In the genomic region with DNA sequence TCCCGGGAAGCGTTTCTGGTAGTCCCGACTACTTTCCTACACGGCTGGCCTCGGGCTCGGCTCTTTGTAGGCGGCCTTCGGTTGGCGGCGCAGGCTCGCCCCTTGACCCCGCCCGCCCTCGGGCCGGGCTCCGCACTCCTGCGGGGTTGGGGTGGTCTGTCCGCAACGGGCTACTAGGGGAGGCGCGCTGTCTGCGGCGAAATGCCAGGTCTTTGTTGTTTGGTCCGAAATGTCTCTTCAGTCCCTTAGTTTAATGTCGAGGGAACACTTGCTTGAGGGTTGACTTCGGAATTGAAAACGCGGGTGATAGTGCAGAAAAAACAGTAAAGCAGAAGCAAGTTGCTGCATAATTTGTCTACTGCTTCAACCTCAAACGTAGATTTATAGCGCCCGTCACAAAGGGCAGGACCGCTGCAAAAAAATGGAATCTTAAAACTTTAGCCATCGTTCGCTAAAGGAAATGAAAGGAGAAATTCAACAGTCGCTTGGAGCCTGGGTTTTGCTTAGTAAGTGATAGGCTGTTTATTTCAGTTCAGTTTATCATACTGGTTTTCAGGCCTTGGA, we compare ENCODE assay signal across 8 cellular contexts. TPM values are rescaled to one million over a fixed set of nuclear protein-coding genes. Genes with fewer than 3 reads are reported as not detected.
DNase-seq lines count a peak whose midpoint lies in the region; ATAC-seq and TF ChIP-seq lines count a peak whose summit lies in the region.

No MANE protein-coding gene starts in this region.

- TF ChIP-seq CTCF in WI38 (IDR thresholded peaks at IDR 0.05; ENCODE audit: low read depth, low read length) = no peak
- TF ChIP-seq CTCF in left ventricle myocardium inferior (IDR thresholded peaks at IDR 0.05; ENCODE audit: borderline replicate concordance) = no peak
- no peak for TF ChIP-seq CTCF in gastrocnemius medialis (IDR thresholded peaks at IDR 0.05 in 4 of 5, conservative IDR thresholded peaks at IDR 0.05 in 1 of 5)

- H3K36me3 ChIP-seq in left ventricle myocardium inferior (peaks cover 18% of the 10 kb centered on the region), gastrocnemius medialis (peaks cover 0 to 21% of the 10 kb centered on the region in 2 donors)

- in situ Hi-C loops in gastrocnemius medialis (cut with MboI; ENCODE audit: low sequenced_read_pairs in 4 of 4) = no loop called here

- DNase-seq in DMS 273 (lab: John Stamatoyannopoulos, UW; ENCODE audit: unreplicated experiment) (peak; percentile 68), left ventricle myocardium inferior (no peak), gastrocnemius medialis (no peak), NCI-H748 (lab: John Stamatoyannopoulos, UW; ENCODE audit: unreplicated experiment) (no peak), ureter (ENCODE audit: low spot score) (no peak)

- H3K27me3 ChIP-seq in left ventricle myocardium inferior (ENCODE audit: low read depth) (no peaks in the 10 kb centered on the region), gastrocnemius medialis (no peaks in the 10 kb centered on the region)

- peak overlapping the region; percentile 80 for H3K4me3 ChIP-seq in WI38 (ENCODE audit: low read depth, low read length)
- peak overlapping the region; percentile 79 for H3K4me3 ChIP-seq in left ventricle myocardium inferior
- peak overlapping the region; percentile 90 to 95 (median 92) for H3K4me3 ChIP-seq in gastrocnemius medialis

- H3K4me1 ChIP-seq in left ventricle myocardium inferior (peaks cover 81% of the 10 kb centered on the region), gastrocnemius medialis (peaks cover 33 to 37% of the 10 kb centered on the region in 2 donors)

- H3K27ac ChIP-seq in left ventricle myocardium inferior (replicated peaks) (peak overlapping the region; percentile 93), gastrocnemius medialis (peak overlapping the region; percentile 89 to 95 (median 94))

- H3K9me3 ChIP-seq in left ventricle myocardium inferior (replicated peaks) (no peaks in the 10 kb centered on the region), gastrocnemius medialis (no peaks in the 10 kb centered on the region)

- TF ChIP-seq POLR2A in gastrocnemius medialis (IDR thresholded peaks at IDR 0.05) = no peak

- ATAC-seq in GM19468 (IDR thresholded peaks at IDR 0.05; ENCODE audit: extremely low read depth, unreplicated experiment) = peak; percentile 2
- peak; percentile 38 for ATAC-seq in HG03521 (IDR thresholded peaks at IDR 0.05; ENCODE audit: unreplicated experiment)
- ATAC-seq in gastrocnemius medialis = peak; percentile 66 to 67

- intact Hi-C loops in left ventricle myocardium inferior (cut with micrococcal nuclease) (no loop called here), gastrocnemius medialis (cut with DNase I; ENCODE audit: low total_unique reads) (loop anchor here (2.0 to 5.0 kb wide), 2 partner anchors 16 to 698 kb away; no protein-coding TSS in a partner anchor)

RNA-seq across cellular contexts. Expression of a gene that starts 0.4 kb away (rescaled TPM):
- total RNA-seq in left ventricle myocardium inferior = 23.5 TPM
- 10 to 100 TPM; 30.1 to 43.9 (median 34.0) TPM for total RNA-seq in gastrocnemius medialis
- total RNA-seq in ureter = 29.5 TPM

RNA-seq across cellular contexts. Expression of a gene that starts 0.5 kb away (rescaled TPM):
- total RNA-seq in left ventricle myocardium inferior (9.1 TPM), gastrocnemius medialis (10 to 100 TPM; 13.0 to 34.6 (median 22.5) TPM), ureter (31.3 TPM)

RNA-seq across cellular contexts. Expression of a gene that starts 19.5 kb away (rescaled TPM):
- total RNA-seq in left ventricle myocardium inferior = 2.2 TPM
- 1 to 10 TPM; 1.6 to 3.8 (median 1.6) TPM for total RNA-seq in gastrocnemius medialis
- 6.5 TPM for total RNA-seq in ureter

Comparison
In these comparisons a context has a peak if more than half of its experiments do, and no peak if none do; other contexts are left out.
1. ATAC-seq: peak in every context shown above with its lines; median percentile 66 in gastrocnemius medialis; 38 in HG03521; 2 in GM19468.